In the genomic region with DNA sequence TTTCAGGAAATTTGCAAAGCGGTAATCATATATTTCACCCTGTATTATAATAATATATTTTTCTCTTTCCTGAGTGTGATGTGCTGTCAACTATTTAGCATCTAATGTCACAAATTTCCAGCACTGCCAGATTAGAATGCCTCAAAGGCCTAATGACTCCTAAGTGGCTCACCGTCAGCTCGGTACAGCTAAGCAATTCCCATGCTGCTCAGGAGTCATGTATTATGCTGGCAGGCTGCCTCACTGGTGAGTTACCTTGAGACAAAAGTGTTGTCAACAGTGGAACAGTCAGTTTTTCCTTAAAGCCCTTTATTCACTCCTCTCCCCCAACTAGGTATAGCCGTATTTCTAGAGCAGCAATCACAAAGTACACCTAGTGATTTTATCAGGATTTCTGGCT, we compare ENCODE assay signal across 2 cellular contexts.
A peak's percentile ranks its signal among the peaks of the same experiment; 100 is the strongest.
TF ChIP-seq lines count a peak whose summit lies in the region.

No MANE protein-coding gene starts in this region.

TF ChIP-seq in GM23338, 12 proteins besides CTCF, POLR2A, EP300 and RAD21 (continued from another document):
- TF ChIP-seq CREB1 (CRISPR knock-in tag; IDR thresholded peaks at IDR 0.05; ENCODE audit: low read depth) (no peak), STAT1 (IDR thresholded peaks at IDR 0.05; ENCODE audit: unreplicated experiment) (no peak), JUNB (IDR thresholded peaks at IDR 0.05; ENCODE audit: unreplicated experiment) (no peak), POLR2AphosphoS5 (IDR thresholded peaks at IDR 0.05; ENCODE audit: low read depth) (no peak), NANOG (IDR thresholded peaks at IDR 0.05; ENCODE audit: borderline replicate concordance) (no peak)
- TF ChIP-seq, protein P1, sequence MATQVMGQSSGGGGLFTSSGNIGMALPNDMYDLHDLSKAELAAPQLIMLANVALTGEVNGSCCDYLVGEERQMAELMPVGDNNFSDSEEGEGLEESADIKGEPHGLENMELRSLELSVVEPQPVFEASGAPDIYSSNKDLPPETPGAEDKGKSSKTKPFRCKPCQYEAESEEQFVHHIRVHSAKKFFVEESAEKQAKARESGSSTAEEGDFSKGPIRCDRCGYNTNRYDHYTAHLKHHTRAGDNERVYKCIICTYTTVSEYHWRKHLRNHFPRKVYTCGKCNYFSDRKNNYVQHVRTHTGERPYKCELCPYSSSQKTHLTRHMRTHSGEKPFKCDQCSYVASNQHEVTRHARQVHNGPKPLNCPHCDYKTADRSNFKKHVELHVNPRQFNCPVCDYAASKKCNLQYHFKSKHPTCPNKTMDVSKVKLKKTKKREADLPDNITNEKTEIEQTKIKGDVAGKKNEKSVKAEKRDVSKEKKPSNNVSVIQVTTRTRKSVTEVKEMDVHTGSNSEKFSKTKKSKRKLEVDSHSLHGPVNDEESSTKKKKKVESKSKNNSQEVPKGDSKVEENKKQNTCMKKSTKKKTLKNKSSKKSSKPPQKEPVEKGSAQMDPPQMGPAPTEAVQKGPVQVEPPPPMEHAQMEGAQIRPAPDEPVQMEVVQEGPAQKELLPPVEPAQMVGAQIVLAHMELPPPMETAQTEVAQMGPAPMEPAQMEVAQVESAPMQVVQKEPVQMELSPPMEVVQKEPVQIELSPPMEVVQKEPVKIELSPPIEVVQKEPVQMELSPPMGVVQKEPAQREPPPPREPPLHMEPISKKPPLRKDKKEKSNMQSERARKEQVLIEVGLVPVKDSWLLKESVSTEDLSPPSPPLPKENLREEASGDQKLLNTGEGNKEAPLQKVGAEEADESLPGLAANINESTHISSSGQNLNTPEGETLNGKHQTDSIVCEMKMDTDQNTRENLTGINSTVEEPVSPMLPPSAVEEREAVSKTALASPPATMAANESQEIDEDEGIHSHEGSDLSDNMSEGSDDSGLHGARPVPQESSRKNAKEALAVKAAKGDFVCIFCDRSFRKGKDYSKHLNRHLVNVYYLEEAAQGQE (IDR thresholded peaks at IDR 0.05; ENCODE audit: unreplicated experiment), result no peak
- TF ChIP-seq, protein P2, sequence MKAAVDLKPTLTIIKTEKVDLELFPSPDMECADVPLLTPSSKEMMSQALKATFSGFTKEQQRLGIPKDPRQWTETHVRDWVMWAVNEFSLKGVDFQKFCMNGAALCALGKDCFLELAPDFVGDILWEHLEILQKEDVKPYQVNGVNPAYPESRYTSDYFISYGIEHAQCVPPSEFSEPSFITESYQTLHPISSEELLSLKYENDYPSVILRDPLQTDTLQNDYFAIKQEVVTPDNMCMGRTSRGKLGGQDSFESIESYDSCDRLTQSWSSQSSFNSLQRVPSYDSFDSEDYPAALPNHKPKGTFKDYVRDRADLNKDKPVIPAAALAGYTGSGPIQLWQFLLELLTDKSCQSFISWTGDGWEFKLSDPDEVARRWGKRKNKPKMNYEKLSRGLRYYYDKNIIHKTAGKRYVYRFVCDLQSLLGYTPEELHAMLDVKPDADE (IDR thresholded peaks at IDR 0.05), result no peak
- TF ChIP-seq, protein P3, sequence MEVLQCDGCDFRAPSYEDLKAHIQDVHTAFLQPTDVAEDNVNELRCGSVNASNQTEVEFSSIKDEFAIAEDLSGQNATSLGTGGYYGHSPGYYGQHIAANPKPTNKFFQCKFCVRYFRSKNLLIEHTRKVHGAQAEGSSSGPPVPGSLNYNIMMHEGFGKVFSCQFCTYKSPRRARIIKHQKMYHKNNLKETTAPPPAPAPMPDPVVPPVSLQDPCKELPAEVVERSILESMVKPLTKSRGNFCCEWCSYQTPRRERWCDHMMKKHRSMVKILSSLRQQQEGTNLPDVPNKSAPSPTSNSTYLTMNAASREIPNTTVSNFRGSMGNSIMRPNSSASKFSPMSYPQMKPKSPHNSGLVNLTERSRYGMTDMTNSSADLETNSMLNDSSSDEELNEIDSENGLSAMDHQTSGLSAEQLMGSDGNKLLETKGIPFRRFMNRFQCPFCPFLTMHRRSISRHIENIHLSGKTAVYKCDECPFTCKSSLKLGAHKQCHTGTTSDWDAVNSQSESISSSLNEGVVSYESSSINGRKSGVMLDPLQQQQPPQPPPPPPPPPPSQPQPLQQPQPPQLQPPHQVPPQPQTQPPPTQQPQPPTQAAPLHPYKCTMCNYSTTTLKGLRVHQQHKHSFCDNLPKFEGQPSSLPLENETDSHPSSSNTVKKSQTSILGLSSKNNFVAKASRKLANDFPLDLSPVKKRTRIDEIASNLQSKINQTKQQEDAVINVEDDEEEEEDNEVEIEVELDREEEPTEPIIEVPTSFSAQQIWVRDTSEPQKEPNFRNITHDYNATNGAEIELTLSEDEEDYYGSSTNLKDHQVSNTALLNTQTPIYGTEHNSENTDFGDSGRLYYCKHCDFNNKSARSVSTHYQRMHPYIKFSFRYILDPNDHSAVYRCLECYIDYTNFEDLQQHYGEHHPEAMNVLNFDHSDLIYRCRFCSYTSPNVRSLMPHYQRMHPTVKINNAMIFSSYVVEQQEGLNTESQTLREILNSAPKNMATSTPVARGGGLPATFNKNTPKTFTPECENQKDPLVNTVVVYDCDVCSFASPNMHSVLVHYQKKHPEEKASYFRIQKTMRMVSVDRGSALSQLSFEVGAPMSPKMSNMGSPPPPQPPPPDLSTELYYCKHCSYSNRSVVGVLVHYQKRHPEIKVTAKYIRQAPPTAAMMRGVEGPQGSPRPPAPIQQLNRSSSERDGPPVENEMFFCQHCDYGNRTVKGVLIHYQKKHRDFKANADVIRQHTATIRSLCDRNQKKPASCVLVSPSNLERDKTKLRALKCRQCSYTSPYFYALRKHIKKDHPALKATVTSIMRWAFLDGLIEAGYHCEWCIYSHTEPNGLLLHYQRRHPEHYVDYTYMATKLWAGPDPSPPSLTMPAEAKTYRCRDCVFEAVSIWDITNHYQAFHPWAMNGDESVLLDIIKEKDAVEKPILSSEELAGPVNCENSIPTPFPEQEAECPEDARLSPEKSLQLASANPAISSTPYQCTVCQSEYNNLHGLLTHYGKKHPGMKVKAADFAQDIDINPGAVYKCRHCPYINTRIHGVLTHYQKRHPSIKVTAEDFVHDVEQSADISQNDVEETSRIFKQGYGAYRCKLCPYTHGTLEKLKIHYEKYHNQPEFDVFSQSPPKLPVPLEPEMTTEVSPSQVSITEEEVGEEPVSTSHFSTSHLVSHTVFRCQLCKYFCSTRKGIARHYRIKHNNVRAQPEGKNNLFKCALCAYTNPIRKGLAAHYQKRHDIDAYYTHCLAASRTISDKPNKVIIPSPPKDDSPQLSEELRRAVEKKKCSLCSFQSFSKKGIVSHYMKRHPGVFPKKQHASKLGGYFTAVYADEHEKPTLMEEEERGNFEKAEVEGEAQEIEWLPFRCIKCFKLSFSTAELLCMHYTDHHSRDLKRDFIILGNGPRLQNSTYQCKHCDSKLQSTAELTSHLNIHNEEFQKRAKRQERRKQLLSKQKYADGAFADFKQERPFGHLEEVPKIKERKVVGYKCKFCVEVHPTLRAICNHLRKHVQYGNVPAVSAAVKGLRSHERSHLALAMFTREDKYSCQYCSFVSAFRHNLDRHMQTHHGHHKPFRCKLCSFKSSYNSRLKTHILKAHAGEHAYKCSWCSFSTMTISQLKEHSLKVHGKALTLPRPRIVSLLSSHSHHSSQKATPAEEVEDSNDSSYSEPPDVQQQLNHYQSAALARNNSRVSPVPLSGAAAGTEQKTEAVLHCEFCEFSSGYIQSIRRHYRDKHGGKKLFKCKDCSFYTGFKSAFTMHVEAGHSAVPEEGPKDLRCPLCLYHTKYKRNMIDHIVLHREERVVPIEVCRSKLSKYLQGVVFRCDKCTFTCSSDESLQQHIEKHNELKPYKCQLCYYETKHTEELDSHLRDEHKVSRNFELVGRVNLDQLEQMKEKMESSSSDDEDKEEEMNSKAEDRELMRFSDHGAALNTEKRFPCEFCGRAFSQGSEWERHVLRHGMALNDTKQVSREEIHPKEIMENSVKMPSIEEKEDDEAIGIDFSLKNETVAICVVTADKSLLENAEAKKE (CRISPR knock-in tag; IDR thresholded peaks at IDR 0.05), result no peak

TF ChIP-seq in neural cell, 6 proteins besides CTCF, POLR2A, EP300 and RAD21 (continued from another document):
- TF ChIP-seq, protein P1 (IDR thresholded peaks at IDR 0.05; ENCODE audit: borderline replicate concordance), result peak; percentile 100
- no peak for TF ChIP-seq SMC3 (conservative IDR thresholded peaks at IDR 0.05; ENCODE audit: poor library complexity)
- TF ChIP-seq MXI1 (conservative IDR thresholded peaks at IDR 0.05; ENCODE audit: poor library complexity, severe bottlenecking), result peak; percentile 21
- peak; percentile 98 for TF ChIP-seq POLR2AphosphoS5 (IDR thresholded peaks at IDR 0.05)
